ENCODE assay signal across 38 cellular contexts in the genomic region with DNA sequence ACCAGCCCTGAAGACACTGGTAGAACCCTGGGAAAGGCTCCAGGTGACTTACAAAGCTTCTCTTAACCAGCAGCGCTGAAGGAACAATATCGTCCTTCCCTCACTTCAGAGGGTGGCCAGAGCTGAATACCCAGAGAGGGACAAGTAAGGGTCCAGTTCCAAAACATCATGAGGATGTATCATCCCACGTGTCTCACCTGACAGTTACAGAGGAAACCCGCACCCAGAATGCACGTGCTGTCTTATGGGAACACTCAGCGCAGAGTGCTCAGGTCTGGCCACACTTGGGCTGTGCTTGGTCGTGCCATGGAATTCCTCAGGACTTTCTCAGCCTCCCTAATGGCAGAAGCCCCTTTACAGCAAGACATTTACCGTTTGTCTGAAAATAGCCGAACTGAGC. TPM values are rescaled to one million over a fixed set of nuclear protein-coding genes. Genes with fewer than 3 reads are reported as not detected.
"Had no signal": no experiment of that assay in that cellular context is flagged by ENCODE, and none has a peak within 500 bp of the region (broad histone marks: within the 10 kb centered on the region; RNA-seq: fewer than 3 reads in every experiment).

No MANE protein-coding gene starts in this region.

- H3K27ac Mint-ChIP-seq: activated B cell treated with CpG ODN at 0.5 μM for 24 hours; activated CD4-positive, alpha-beta memory T cell treated with anti-CD3 and anti-CD28 coated beads for 36 hours; activated CD4-positive, alpha-beta T cell treated with anti-CD3 and anti-CD28 coated beads, Interleukin-2, amount 10 ng/mL, durations not matched to agents 24 days and 14 days; activated CD8-positive, alpha-beta T cell treated with anti-CD3 and anti-CD28 coated beads for 36 hours; activated naive CD4-positive, alpha-beta T cell treated with anti-CD3 and anti-CD28 coated beads for 36 hours; activated naive CD4-positive, alpha-beta T cell treated with anti-CD3 and anti-CD28 coated beads, Interleukin-2, amount 50 U/mL, for 72 hours; activated naive CD8-positive, alpha-beta T cell treated with anti-CD3 and anti-CD28 coated beads, Interleukin-2, amount 10 ng/mL, durations not matched to agents 7 days and 5 days; activated naive CD8-positive, alpha-beta T cell treated with anti-CD3 and anti-CD28 coated beads, Interleukin-2, amount 50 U/mL, for 24 hours; activated T-cell treated with anti-CD3 and anti-CD28 coated beads, Interleukin-2, amount 50 U/mL, for 72 hours; activated T-helper 1 cell treated with anti-CD3 and anti-CD28 coated beads, Interleukin-12 subunit alpha, Interleukin-12 subunit beta, Interleukin-2, Interleukin-4 antibody, amounts not matched to agents 30 ng/mL and 10 ng/mL and 1 ng/mL, durations not matched to agents 14 hours and 24 hours and 36 hours; activated T-helper 17 cell treated with anti-CD3 and anti-CD28 coated beads, Interleukin-2, amount 50 U/mL, for 72 hours; T-helper 1 cell treated with Interleukin-12 subunit alpha and Interleukin-12 subunit beta and Interleukin-4 antibody, amounts not matched to agents 30 μg/mL and 1 μg/mL, for 36 hours; T-helper 2 cell treated with Interferon-gamma antibody and Interleukin-4, amounts not matched to agents 5 μg/mL and 100 μg/mL, for 36 hours had no signal

- ATAC-seq: activated CD8-positive, alpha-beta T cell treated with anti-CD3 and anti-CD28 coated beads for 36 hours; activated naive CD4-positive, alpha-beta T cell treated with anti-CD3 and anti-CD28 coated beads, Interleukin-2, amount 50 U/mL, for 72 hours; activated naive CD8-positive, alpha-beta T cell treated with anti-CD3 and anti-CD28 coated beads, Interleukin-2, amount 50 U/mL, for 24 hours; activated T-cell treated with anti-CD3 and anti-CD28 coated beads, Interleukin-2, amount 50 U/mL, for 4 hours; activated T-cell treated with anti-CD3 and anti-CD28 coated beads, Interleukin-2, amount 50 U/mL, for 72 hours; activated T-helper 17 cell treated with anti-CD3 and anti-CD28 coated beads, Interleukin-2, amount 50 U/mL, for 72 hours had no signal

- H3K4me1 ChIP-seq: ascending aorta had no signal

- H3K9me3 ChIP-seq: ascending aorta had no signal

- DNase-seq: activated B cell treated with CpG ODN at 0.5 μM for 24 hours; activated CD4-positive, alpha-beta memory T cell treated with anti-CD3 and anti-CD28 coated beads for 36 hours; activated CD4-positive, alpha-beta T cell treated with anti-CD3 and anti-CD28 coated beads for 4 hours; activated CD4-positive, alpha-beta T cell treated with anti-CD3 and anti-CD28 coated beads, Interleukin-2, amount 10 ng/mL, durations not matched to agents 24 days and 14 days; activated CD4-positive, alpha-beta T cell treated with anti-CD3 and anti-CD28 coated beads, Interleukin-2, amount 50 U/mL, for 1 hour; activated CD4-positive, alpha-beta T cell treated with anti-CD3 and anti-CD28 coated beads, Interleukin-2, amount 50 U/mL, for 4 hours; activated CD4-positive, CD25-positive, alpha-beta regulatory T cell treated with anti-CD3 and anti-CD28 coated beads, Interleukin-2, amount 50 U/mL, for 72 hours; activated CD8-positive, alpha-beta memory T cell treated with anti-CD3 and anti-CD28 coated beads, Interleukin-2, amount 50 U/mL, for 4 hours; activated CD8-positive, alpha-beta T cell treated with anti-CD3 and anti-CD28 coated beads for 36 hours; activated effector memory CD4-positive, alpha-beta T cell treated with anti-CD3 and anti-CD28 coated beads, Interleukin-2, amount 50 U/mL, for 16 hours; activated gamma-delta T cell treated with Interleukin-2 at 50 U/mL for 16 hours; activated naive CD4-positive, alpha-beta T cell; activated naive CD4-positive, alpha-beta T cell treated with anti-CD3 and anti-CD28 coated beads for 36 hours; activated naive CD4-positive, alpha-beta T cell treated with anti-CD3 and anti-CD28 coated beads, Interleukin-2, amount 50 U/mL, for 16 hours; activated naive CD8-positive, alpha-beta T cell treated with anti-CD3 and anti-CD28 coated beads, Interleukin-2, amount 10 ng/mL, durations not matched to agents 7 days and 5 days; activated naive CD8-positive, alpha-beta T cell treated with anti-CD3 and anti-CD28 coated beads, Interleukin-2, amount 50 U/mL, for 24 hours; activated T-cell treated with anti-CD3 and anti-CD28 coated beads for 4 hours; activated T-cell treated with anti-CD3 and anti-CD28 coated beads, Interleukin-2, amount 50 U/mL, for 1 hour; activated T-cell treated with anti-CD3 and anti-CD28 coated beads, Interleukin-2, amount 50 U/mL, for 4 hours; activated T-cell treated with anti-CD3 and anti-CD28 coated beads, Interleukin-2, amount 50 U/mL, for 72 hours; amygdala; anterior cingulate cortex; caudate nucleus; cerebellar nuclear complex; T-helper 1 cell; T-helper 2 cell; T-helper 9 cell had no signal

- H3K9me3 Mint-ChIP-seq: activated B cell treated with CpG ODN at 0.5 μM for 24 hours; activated CD4-positive, alpha-beta memory T cell treated with anti-CD3 and anti-CD28 coated beads for 36 hours; activated CD4-positive, alpha-beta T cell treated with anti-CD3 and anti-CD28 coated beads, Interleukin-2, amount 10 ng/mL, durations not matched to agents 24 days and 14 days; activated CD8-positive, alpha-beta T cell treated with anti-CD3 and anti-CD28 coated beads for 36 hours; activated naive CD4-positive, alpha-beta T cell treated with anti-CD3 and anti-CD28 coated beads for 36 hours; activated naive CD4-positive, alpha-beta T cell treated with anti-CD3 and anti-CD28 coated beads, Interleukin-2, amount 50 U/mL, for 72 hours; activated naive CD8-positive, alpha-beta T cell treated with anti-CD3 and anti-CD28 coated beads, Interleukin-2, amount 10 ng/mL, durations not matched to agents 7 days and 5 days; activated naive CD8-positive, alpha-beta T cell treated with anti-CD3 and anti-CD28 coated beads, Interleukin-2, amount 50 U/mL, for 24 hours; activated T-cell treated with anti-CD3 and anti-CD28 coated beads, Interleukin-2, amount 50 U/mL, for 4 hours; activated T-cell treated with anti-CD3 and anti-CD28 coated beads, Interleukin-2, amount 50 U/mL, for 72 hours; activated T-helper 1 cell treated with anti-CD3 and anti-CD28 coated beads, Interleukin-12 subunit alpha, Interleukin-12 subunit beta, Interleukin-2, Interleukin-4 antibody, amounts not matched to agents 30 ng/mL and 10 ng/mL and 1 ng/mL, durations not matched to agents 14 hours and 24 hours and 36 hours; activated T-helper 17 cell treated with anti-CD3 and anti-CD28 coated beads, Interleukin-2, amount 50 U/mL, for 72 hours; brain; central memory CD8-positive, alpha-beta T cell; T-helper 1 cell treated with Interleukin-12 subunit alpha and Interleukin-12 subunit beta and Interleukin-4 antibody, amounts not matched to agents 30 μg/mL and 1 μg/mL, for 36 hours; T-helper 2 cell treated with Interferon-gamma antibody and Interleukin-4, amounts not matched to agents 5 μg/mL and 100 μg/mL, for 36 hours had no signal

- H3K36me3 Mint-ChIP-seq: activated CD4-positive, alpha-beta memory T cell treated with anti-CD3 and anti-CD28 coated beads for 36 hours; activated naive CD4-positive, alpha-beta T cell treated with anti-CD3 and anti-CD28 coated beads, Interleukin-2, amount 50 U/mL, for 72 hours; activated naive CD8-positive, alpha-beta T cell treated with anti-CD3 and anti-CD28 coated beads, Interleukin-2, amount 10 ng/mL, durations not matched to agents 7 days and 5 days had no signal

- H3K27me3 Mint-ChIP-seq: activated B cell treated with CpG ODN at 0.5 μM for 24 hours, brain had no signal

- H3K4me3 ChIP-seq: ascending aorta, cardiac muscle cell had no signal

- H3K27ac ChIP-seq: ascending aorta, cardiac muscle cell, VCaP had no signal

- H3K4me3 Mint-ChIP-seq: activated B cell treated with CpG ODN at 0.5 μM for 24 hours; activated CD4-positive, alpha-beta memory T cell treated with anti-CD3 and anti-CD28 coated beads for 36 hours; activated CD4-positive, alpha-beta T cell treated with anti-CD3 and anti-CD28 coated beads, Interleukin-2, amount 10 ng/mL, durations not matched to agents 24 days and 14 days; activated CD8-positive, alpha-beta T cell treated with anti-CD3 and anti-CD28 coated beads for 36 hours; activated naive CD4-positive, alpha-beta T cell treated with anti-CD3 and anti-CD28 coated beads for 36 hours; activated naive CD8-positive, alpha-beta T cell treated with anti-CD3 and anti-CD28 coated beads, Interleukin-2, amount 10 ng/mL, durations not matched to agents 7 days and 5 days; activated naive CD8-positive, alpha-beta T cell treated with anti-CD3 and anti-CD28 coated beads, Interleukin-2, amount 50 U/mL, for 24 hours; activated T-cell treated with anti-CD3 and anti-CD28 coated beads, Interleukin-2, amount 50 U/mL, for 4 hours; activated T-cell treated with anti-CD3 and anti-CD28 coated beads, Interleukin-2, amount 50 U/mL, for 72 hours; activated T-helper 1 cell treated with anti-CD3 and anti-CD28 coated beads, Interleukin-12 subunit alpha, Interleukin-12 subunit beta, Interleukin-2, Interleukin-4 antibody, amounts not matched to agents 30 ng/mL and 10 ng/mL and 1 ng/mL, durations not matched to agents 14 hours and 24 hours and 36 hours; activated T-helper 17 cell treated with anti-CD3 and anti-CD28 coated beads, Interleukin-2, amount 50 U/mL, for 72 hours; brain; central memory CD8-positive, alpha-beta T cell; T-helper 1 cell treated with Interleukin-12 subunit alpha and Interleukin-12 subunit beta and Interleukin-4 antibody, amounts not matched to agents 30 μg/mL and 1 μg/mL, for 36 hours; T-helper 2 cell treated with Interferon-gamma antibody and Interleukin-4, amounts not matched to agents 5 μg/mL and 100 μg/mL, for 36 hours had no signal

- H3K27me3 ChIP-seq: ascending aorta, cardiac muscle cell had no signal

- H3K4me1 Mint-ChIP-seq: activated B cell treated with CpG ODN at 0.5 μM for 24 hours; activated CD4-positive, alpha-beta T cell treated with anti-CD3 and anti-CD28 coated beads, Interleukin-2, amount 10 ng/mL, durations not matched to agents 24 days and 14 days; activated T-helper 17 cell treated with anti-CD3 and anti-CD28 coated beads, Interleukin-2, amount 50 U/mL, for 72 hours; central memory CD8-positive, alpha-beta T cell had no signal

RNA-seq across cellular contexts. Expression of gene BTBD16, which starts 46.9 kb away (rescaled TPM):
- total RNA-seq: activated B cell treated with CpG ODN at 0.5 μM for 24 hours; activated CD4-positive, alpha-beta memory T cell treated with anti-CD3 and anti-CD28 coated beads for 36 hours; activated CD4-positive, alpha-beta T cell treated with anti-CD3 and anti-CD28 coated beads, Interleukin-2, amount 10 ng/mL, durations not matched to agents 24 days and 14 days; activated CD8-positive, alpha-beta memory T cell treated with anti-CD3 and anti-CD28 coated beads for 36 hours; activated CD8-positive, alpha-beta T cell treated with anti-CD3 and anti-CD28 coated beads for 36 hours; activated naive CD4-positive, alpha-beta T cell treated with anti-CD3 and anti-CD28 coated beads for 36 hours; activated naive CD4-positive, alpha-beta T cell treated with anti-CD3 and anti-CD28 coated beads, Interleukin-2, amount 50 U/mL, for 72 hours; activated naive CD8-positive, alpha-beta T cell treated with anti-CD3 and anti-CD28 coated beads, Interleukin-2, amount 10 ng/mL, durations not matched to agents 7 days and 5 days; activated T-cell treated with anti-CD3 and anti-CD28 coated beads, Interleukin-2, amount 50 U/mL, for 4 hours; activated T-cell treated with anti-CD3 and anti-CD28 coated beads, Interleukin-2, amount 50 U/mL, for 72 hours; activated T-helper 1 cell treated with anti-CD3 and anti-CD28 coated beads, Interleukin-12 subunit alpha, Interleukin-12 subunit beta, Interleukin-2, Interleukin-4 antibody, amounts not matched to agents 30 ng/mL and 10 ng/mL and 1 ng/mL, durations not matched to agents 14 hours and 24 hours and 36 hours; activated T-helper 17 cell treated with anti-CD3 and anti-CD28 coated beads, Interleukin-2, amount 50 U/mL, for 72 hours; ascending aorta had no signal
